Comparison of ENCODE assay signal across 17 cellular contexts in the genomic region with DNA sequence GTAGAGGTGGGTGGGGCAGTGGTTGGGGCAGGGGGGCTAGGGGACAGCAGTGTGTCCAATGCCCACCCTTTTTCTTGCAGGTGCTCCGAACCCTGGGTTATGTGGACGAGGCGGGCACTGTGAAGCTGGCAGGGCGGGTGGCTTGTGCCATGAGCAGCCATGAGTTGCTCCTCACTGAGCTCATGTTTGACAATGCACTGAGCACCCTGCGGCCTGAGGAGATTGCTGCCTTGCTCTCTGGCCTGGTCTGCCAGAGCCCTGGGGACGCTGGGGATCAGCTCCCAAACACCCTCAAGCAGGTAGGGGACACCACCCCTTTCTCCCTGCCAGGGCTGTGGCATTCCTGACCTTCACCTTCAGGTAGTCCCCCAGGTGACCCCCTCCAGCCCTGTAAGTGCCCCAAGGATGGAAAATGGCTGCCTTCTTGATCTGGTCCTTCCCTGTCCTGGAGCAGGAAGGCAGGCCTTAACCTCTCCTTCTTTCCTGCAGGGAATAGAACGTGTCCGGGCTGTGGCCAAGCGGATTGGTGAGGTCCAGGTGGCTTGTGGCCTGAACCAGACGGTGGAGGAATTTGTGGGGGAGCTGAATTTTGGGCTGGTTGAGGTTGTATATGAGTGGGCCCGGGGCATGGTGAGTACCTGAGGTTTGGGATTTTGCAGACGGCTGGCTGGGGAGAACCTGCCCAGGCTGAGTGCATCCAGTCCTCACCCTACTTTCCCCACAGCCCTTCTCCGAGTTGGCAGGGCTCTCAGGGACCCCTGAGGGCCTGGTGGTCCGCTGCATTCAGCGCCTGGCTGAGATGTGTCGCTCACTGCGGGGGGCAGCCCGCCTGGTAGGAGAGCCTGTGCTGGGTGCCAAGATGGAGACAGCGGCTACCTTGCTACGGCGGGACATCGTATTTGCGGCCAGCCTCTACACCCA. TPM values are rescaled to one million over a fixed set of nuclear protein-coding genes. Genes with fewer than 3 reads are reported as not detected.
DNase-seq lines count a peak whose midpoint lies in the region; ATAC-seq, FAIRE-seq and TF ChIP-seq lines count a peak whose summit lies in the region.
"Had no signal": no experiment of that assay in that cellular context is flagged by ENCODE, and none has a peak within 500 bp of the region (broad histone marks: within the 10 kb centered on the region; RNA-seq: fewer than 3 reads in every experiment).

No MANE protein-coding gene starts in this region.

- H3K9ac ChIP-seq in colonic mucosa (ENCODE audit: low read depth in 2 of 2, low read length in 2 of 2): no peak overlapping the region

- intact Hi-C loops in natural killer cell (cut with micrococcal nuclease): no loop called here
- intact Hi-C loops in colonic mucosa (cut with DNase I): no loop called here

- peaks cover 41% of the 10 kb centered on the region for H3K4me1 Mint-ChIP-seq in stimulated activated naive CD8-positive, alpha-beta T cell treated with anti-CD3 and anti-CD28 coated beads, Interleukin-15, Interleukin-2, amounts not matched to agents 100 ng/mL and 50 ng/mL, for 24 hours (ENCODE audit: low read depth)
- peaks cover 36% of the 10 kb centered on the region for H3K4me1 Mint-ChIP-seq in activated naive CD8-positive, alpha-beta T cell treated with anti-CD3 and anti-CD28 coated beads for 36 hours
- peaks cover 20 to 42% of the 10 kb centered on the region in 2 donors for H3K4me1 Mint-ChIP-seq in natural killer cell

- H3K4me3 Mint-ChIP-seq in stimulated activated naive CD8-positive, alpha-beta T cell treated with anti-CD3 and anti-CD28 coated beads, Interleukin-15, Interleukin-2, amounts not matched to agents 100 ng/mL and 50 ng/mL, for 24 hours: no peak overlapping the region
- H3K4me3 Mint-ChIP-seq in activated naive CD8-positive, alpha-beta T cell treated with anti-CD3 and anti-CD28 coated beads for 36 hours: peak overlapping the region; percentile 96
- peak overlapping the region; percentile 9 for H3K4me3 Mint-ChIP-seq in natural killer cell

- no peak for DNase-seq in stimulated activated naive CD8-positive, alpha-beta T cell treated with anti-CD3 and anti-CD28 coated beads, Interleukin-15, Interleukin-2, amounts not matched to agents 100 U/mL and 50 U/mL, for 24 hours
- DNase-seq in activated naive CD8-positive, alpha-beta T cell treated with anti-CD3 and anti-CD28 coated beads for 36 hours: no peak
- no peak for DNase-seq in natural killer cell
- DNase-seq in activated CD4-positive, CD25-positive, alpha-beta regulatory T cell treated with anti-CD3 and anti-CD28 coated beads, Interleukin-2, amount 50 U/mL, for 72 hours: no peak
- no peak for DNase-seq in urothelium cell line (ENCODE audit: low spot score)
- DNase-seq in colonic mucosa: no peak
- DNase-seq: activated CD4-positive, alpha-beta T cell treated with anti-CD3 and anti-CD28 coated beads, Interleukin-2, amount 50 U/mL, for 4 hours; activated gamma-delta T cell treated with Interleukin-2 at 50 U/mL for 16 hours; DMS79; NCI-H2029 treated with DMSO at 0.1 percent for 48 hours; NCI-H69; stimulated activated naive CD4-positive, alpha-beta T cell treated with Interleukin-2 at 50 U/mL for 16 hours had no signal

- ATAC-seq in stimulated activated naive CD8-positive, alpha-beta T cell treated with anti-CD3 and anti-CD28 coated beads, Interleukin-15, Interleukin-2, amounts not matched to agents 100 U/mL and 50 U/mL, for 24 hours: no peak
- ATAC-seq in natural killer cell (no peak), HG02642 (IDR thresholded peaks at IDR 0.05; ENCODE audit: poor library complexity, unreplicated experiment) (no peak)

- FAIRE-seq in urothelium cell line (lab: Jason Lieb, UNC): no peak

- H3K36me3 Mint-ChIP-seq in stimulated activated naive CD8-positive, alpha-beta T cell treated with anti-CD3 and anti-CD28 coated beads, Interleukin-15, Interleukin-2, amounts not matched to agents 100 ng/mL and 50 ng/mL, for 24 hours (ENCODE audit: low read depth): peaks cover 40% of the 10 kb centered on the region
- H3K36me3 Mint-ChIP-seq in activated naive CD8-positive, alpha-beta T cell treated with anti-CD3 and anti-CD28 coated beads for 36 hours: peaks cover 18% of the 10 kb centered on the region
- H3K36me3 Mint-ChIP-seq in natural killer cell: peaks cover 7% of the 10 kb centered on the region

- no peaks in the 10 kb centered on the region for H3K9me3 Mint-ChIP-seq in stimulated activated naive CD8-positive, alpha-beta T cell treated with anti-CD3 and anti-CD28 coated beads, Interleukin-15, Interleukin-2, amounts not matched to agents 100 ng/mL and 50 ng/mL, for 24 hours
- no peaks in the 10 kb centered on the region for H3K9me3 Mint-ChIP-seq in activated naive CD8-positive, alpha-beta T cell treated with anti-CD3 and anti-CD28 coated beads for 36 hours
- H3K9me3 Mint-ChIP-seq in natural killer cell: no peaks in the 10 kb centered on the region

- H3K4me1 ChIP-seq in colonic mucosa: peaks cover 4% of the 10 kb centered on the region

- H3K9me3 ChIP-seq in colonic mucosa: no peaks in the 10 kb centered on the region
- H3K9me3 ChIP-seq: Peyer's patch had no signal

- no peaks in the 10 kb centered on the region for H3K27me3 ChIP-seq in colonic mucosa
- H3K27me3 ChIP-seq: Peyer's patch had no signal

- H3K27ac Mint-ChIP-seq in stimulated activated naive CD8-positive, alpha-beta T cell treated with anti-CD3 and anti-CD28 coated beads, Interleukin-15, Interleukin-2, amounts not matched to agents 100 ng/mL and 50 ng/mL, for 24 hours: peak overlapping the region; percentile 41
- H3K27ac Mint-ChIP-seq in activated naive CD8-positive, alpha-beta T cell treated with anti-CD3 and anti-CD28 coated beads for 36 hours: peak overlapping the region; percentile 100
- peak overlapping the region; percentile 93 to 97 for H3K27ac Mint-ChIP-seq in natural killer cell

- H3K27ac ChIP-seq in colonic mucosa: no peak overlapping the region
- H3K27ac ChIP-seq: Peyer's patch had no signal

- peaks cover under 1% of the 10 kb centered on the region for H3K36me3 ChIP-seq in colonic mucosa

- no peak for TF ChIP-seq CTCF in natural killer cell (IDR thresholded peaks at IDR 0.05)
- TF ChIP-seq CTCF in colonic mucosa (IDR thresholded peaks at IDR 0.05): no peak

- H3K27me3 Mint-ChIP-seq in stimulated activated naive CD8-positive, alpha-beta T cell treated with anti-CD3 and anti-CD28 coated beads, Interleukin-15, Interleukin-2, amounts not matched to agents 100 ng/mL and 50 ng/mL, for 24 hours: no peaks in the 10 kb centered on the region
- no peaks in the 10 kb centered on the region for H3K27me3 Mint-ChIP-seq in activated naive CD8-positive, alpha-beta T cell treated with anti-CD3 and anti-CD28 coated beads for 36 hours
- no peaks in the 10 kb centered on the region for H3K27me3 Mint-ChIP-seq in natural killer cell (ENCODE audit: low read depth in 2 of 2)

- no peak overlapping the region for H3K4me3 ChIP-seq in colonic mucosa
- H3K4me3 ChIP-seq: Peyer's patch had no signal

RNA-seq across cellular contexts. Expression of a gene that starts 2.9 kb away (rescaled TPM):
- 10 to 100 TPM; 15.6 to 16.3 TPM for total RNA-seq in activated naive CD8-positive, alpha-beta T cell treated with anti-CD3 and anti-CD28 coated beads for 36 hours
- total RNA-seq in natural killer cell: 10 to 100 TPM; 37.9 to 54.3 (median 49.0) TPM
- 10 to 100 TPM; 13.0 to 16.1 TPM for total RNA-seq in colonic mucosa

RNA-seq across cellular contexts. Expression of a gene that starts 10.1 kb away (rescaled TPM):
- total RNA-seq in activated naive CD8-positive, alpha-beta T cell treated with anti-CD3 and anti-CD28 coated beads for 36 hours: 10 to 100 TPM; 84.6 to 90.9 TPM
- total RNA-seq in natural killer cell (100 to 1,000 TPM; 119 to 184 (median 151) TPM), colonic mucosa (10 to 100 TPM; 52.5 to 81.1 TPM)

RNA-seq across cellular contexts. Expression of a gene that starts 10.3 kb away (rescaled TPM):
- total RNA-seq in activated naive CD8-positive, alpha-beta T cell treated with anti-CD3 and anti-CD28 coated beads for 36 hours: 10 to 100 TPM; 73.8 to 75.5 TPM
- total RNA-seq in natural killer cell: 10 to 100 TPM; 52.6 to 62.3 (median 56.3) TPM
- 10 to 100 TPM; 50.3 to 55.6 TPM for total RNA-seq in colonic mucosa

RNA-seq across cellular contexts. Expression of a gene that starts 12.8 kb away (rescaled TPM):
- 1 to 10 TPM; 2.2 to 3.2 TPM for total RNA-seq in activated naive CD8-positive, alpha-beta T cell treated with anti-CD3 and anti-CD28 coated beads for 36 hours
- total RNA-seq in natural killer cell (1 to 10 TPM; 5.0 to 8.2 (median 5.4) TPM), colonic mucosa (10 to 100 TPM; 15.9 to 23.4 TPM)
- total RNA-seq: HT1080 had no signal

RNA-seq across cellular contexts. Expression of a gene that starts 23.2 kb away (rescaled TPM):
- total RNA-seq in activated naive CD8-positive, alpha-beta T cell treated with anti-CD3 and anti-CD28 coated beads for 36 hours: under 1 TPM; 0.52 to 0.82 TPM
- total RNA-seq in natural killer cell (under 1 TPM in 1 of 3 donors, not detected in 2; 0.45 TPM), colonic mucosa (10 to 100 TPM; 20.4 to 60.6 TPM)
- total RNA-seq: HT1080; T-helper 2 cell treated with Interferon-gamma antibody and Interleukin-4, amounts not matched to agents 100 ng/mL and 5 ng/mL, for 36 hours had no signal

Comparison
In these comparisons a context has a peak if more than half of its experiments do, and no peak if none do; other contexts are left out.
1. H3K27ac Mint-ChIP-seq: peak in every context shown above with its lines; median percentile 100 in activated naive CD8-positive, alpha-beta T cell treated with anti-CD3 and anti-CD28 coated beads for 36 hours; 95 in natural killer cell; 41 in stimulated activated naive CD8-positive, alpha-beta T cell treated with anti-CD3 and anti-CD28 coated beads, Interleukin-15, Interleukin-2, amounts not matched to agents 100 ng/mL and 50 ng/mL, for 24 hours.